Comparison of ENCODE assay signal across 30 cellular contexts in genomic region chr5:139880416-139881144, GRCh38.
DNase-seq lines count a peak whose midpoint lies in the region; ATAC-seq, FAIRE-seq and TF ChIP-seq lines count a peak whose summit lies in the region.
"Had no signal": no experiment of that assay in that cellular context is flagged by ENCODE, and none has a peak within 500 bp of the region (broad histone marks: within the 10 kb centered on the region; RNA-seq: fewer than 3 reads in every experiment).

No MANE protein-coding gene starts in this region.

- H3K27ac ChIP-seq in K562 (ENCODE audit: extremely low read depth, low read depth, low read length) (no peak overlapping the region), mesenchymal stem cell (ENCODE audit: low read length, poor library complexity, severe bottlenecking) (no peak overlapping the region), spleen (no peak overlapping the region)
- H3K27ac ChIP-seq: 22Rv1, colonic mucosa, right lobe of liver, tibial nerve had no signal

- peak overlapping the region in 1 of 2 experiments; percentile 75 for H2BK12ac ChIP-seq in mesenchymal stem cell (ENCODE audit: low read length in 2 of 2)

- in situ Hi-C loops in K562 (cut with MboI) = no loop called here

- H3K4me2 ChIP-seq in K562 (ENCODE audit: insufficient read depth, low read length) (no peak overlapping the region), mesenchymal stem cell (ENCODE audit: low read length, poor library complexity, severe bottlenecking) (no peak overlapping the region)

- H3K36me3 ChIP-seq in K562 (ENCODE audit: control insufficient read depth, insufficient read depth, low read length) = no peaks in the 10 kb centered on the region
- peaks cover 0 to 3% of the 10 kb centered on the region in 2 experiments for H3K36me3 ChIP-seq in mesenchymal stem cell (ENCODE audit: control insufficient read depth in 1 of 2, insufficient read depth in 2 of 2, low read depth in 1 of 2, low read length in 2 of 2)
- peaks cover 0 to 4% (median 0%) of the 10 kb centered on the region in 6 donors for H3K36me3 ChIP-seq in spleen
- H3K36me3 ChIP-seq: breast epithelium, colonic mucosa, right lobe of liver had no signal

- H3K9me1 ChIP-seq in K562 (ENCODE audit: control insufficient read depth, insufficient read depth, low read length) = no peaks in the 10 kb centered on the region

- H3K23ac ChIP-seq in mesenchymal stem cell (ENCODE audit: low read length in 2 of 2) = no peak overlapping the region

- H2BK15ac ChIP-seq in mesenchymal stem cell (ENCODE audit: low read depth, poor library complexity, severe bottlenecking) = no peak overlapping the region

- 7% methylated on average over 18 of the region's 18 CpGs for WGBS in K562 (ENCODE audit: insufficient coverage, low coverage, missing lambda C conversion rate)
- WGBS in mesenchymal stem cell = 62% methylated on average over 18 of the region's 18 CpGs
- WGBS in spleen, 5 donors = 76 to 85% (median 82%) methylated on average over 7 to 18 of the region's 18 CpGs

- POLR2A ChIA-PET in K562 (lab: Yijun Ruan, JAX) = interaction anchor here (0.6 to 1.1 kb wide), 6 partner anchors 8 to 264 kb away, joined by 3 to 6 read pairs (median 3); no protein-coding TSS in a partner anchor

- H3K4me3 Mint-ChIP-seq in glutamatergic neuron (ENCODE audit: unreplicated experiment) = no peak overlapping the region
- H3K4me3 Mint-ChIP-seq: activated CD4-positive, alpha-beta T cell treated with anti-CD3 and anti-CD28 coated beads for 36 hours; CD4-positive, alpha-beta memory T cell; naive thymus-derived CD4-positive, alpha-beta T cell; stimulated activated naive CD8-positive, alpha-beta T cell treated with anti-CD3 and anti-CD28 coated beads, Interleukin-15, amount 100 ng/mL, for 72 hours had no signal

- no peak for TF ChIP-seq EP300 in K562 (IDR thresholded peaks at IDR 0.05; ENCODE audit: low read length)

- H3K9ac ChIP-seq in K562 (ENCODE audit: insufficient read depth in 1 of 2, low read depth in 2 of 2, low read length in 2 of 2) = peak overlapping the region in 1 of 2 experiments; percentile 60; a peak in 2 of 4 replicates
- H3K9ac ChIP-seq in mesenchymal stem cell (ENCODE audit: low read length) = no peak overlapping the region

- peak overlapping the region; percentile 46 to 68 for H3K18ac ChIP-seq in mesenchymal stem cell (ENCODE audit: low read depth in 1 of 2, low read length in 2 of 2)

- peak; percentile 5 for DNase-seq in NCI-H1694 treated with DMSO at 0.1 percent for 48 hours (lab: John Stamatoyannopoulos, UW)
- DNase-seq in NCI-H1694 (lab: John Stamatoyannopoulos, UW) = no peak
- peak in 2 of 4 experiments; percentile 22 to 26 for DNase-seq in K562 (ENCODE audit: extremely low read depth in 1 of 4, low spot score in 3 of 4)
- peak; percentile 64 for DNase-seq in mesenchymal stem cell
- DNase-seq in spleen = peak; percentile 53
- DNase-seq in glutamatergic neuron = no peak
- no peak for DNase-seq in HT-29 (ENCODE audit: low spot score)
- DNase-seq: activated CD4-positive, alpha-beta T cell treated with anti-CD3 and anti-CD28 coated beads for 36 hours; activated CD8-positive, alpha-beta memory T cell treated with anti-CD3 and anti-CD28 coated beads for 24 hours; activated gamma-delta T cell treated with Interleukin-2 at 50 U/mL for 16 hours; activated T-cell treated with anti-CD3 and anti-CD28 coated beads, Interleukin-2, amount 50 U/mL, for 1 hour; AML-193; CD4-positive, alpha-beta memory T cell; colonic mucosa; DMS 273 treated with DMSO at 0.1 percent for 48 hours; MM.1S; naive thymus-derived CD4-positive, alpha-beta T cell; NCI-H146; NCI-H2171 treated with DMSO at 0.1 percent for 48 hours; NCI-H526; stimulated activated CD4-positive, alpha-beta T cell treated with anti-CD3 and anti-CD28 coated beads, Interleukin-15, amount 100 ng/mL, for 24 hours; stimulated activated naive CD8-positive, alpha-beta T cell treated with anti-CD3 and anti-CD28 coated beads, Interleukin-15, amount 100 ng/mL, for 72 hours had no signal

- intact Hi-C loops in K562 (cut with micrococcal nuclease) (no loop called here), spleen (cut with DNase I; ENCODE audit: low total_unique reads) (no loop called here)

- H4K20me1 ChIP-seq in K562 (replicated peaks; ENCODE audit: control insufficient read depth, insufficient read depth, low read length) = no peaks in the 10 kb centered on the region

- H2AFZ ChIP-seq in K562 (ENCODE audit: low read depth, low read length) (peak overlapping the region; percentile 61), mesenchymal stem cell (ENCODE audit: low read depth, low read length) (no peak overlapping the region)

- H3K27me3 Mint-ChIP-seq in glutamatergic neuron (ENCODE audit: unreplicated experiment) = peaks cover 15% of the 10 kb centered on the region
- H3K27me3 Mint-ChIP-seq: activated CD4-positive, alpha-beta T cell treated with anti-CD3 and anti-CD28 coated beads for 36 hours; stimulated activated naive CD8-positive, alpha-beta T cell treated with anti-CD3 and anti-CD28 coated beads, Interleukin-15, amount 100 ng/mL, for 72 hours had no signal

- H3K4me1 Mint-ChIP-seq in glutamatergic neuron (ENCODE audit: low read depth, unreplicated experiment) = peaks cover 4% of the 10 kb centered on the region
- H3K4me1 Mint-ChIP-seq: CD4-positive, alpha-beta memory T cell had no signal

- H3K14ac ChIP-seq in mesenchymal stem cell (ENCODE audit: low read length in 2 of 2) = peak overlapping the region in 1 of 2 experiments; percentile 82

- H3K9me3 Mint-ChIP-seq in glutamatergic neuron (ENCODE audit: unreplicated experiment) = peaks cover 8% of the 10 kb centered on the region
- H3K9me3 Mint-ChIP-seq: stimulated activated naive CD8-positive, alpha-beta T cell treated with anti-CD3 and anti-CD28 coated beads, Interleukin-15, amount 100 ng/mL, for 72 hours had no signal

- no peak for TF ChIP-seq POLR2A in K562 (conservative IDR thresholded peaks at IDR 0.05)
- TF ChIP-seq POLR2A in spleen (IDR thresholded peaks at IDR 0.05) = no peak

- H3K36me3 Mint-ChIP-seq in glutamatergic neuron (ENCODE audit: unreplicated experiment) = peaks cover 7% of the 10 kb centered on the region
- H3K36me3 Mint-ChIP-seq: CD4-positive, alpha-beta memory T cell had no signal

- H3K79me1 ChIP-seq in mesenchymal stem cell (replicated peaks; ENCODE audit: low read length, poor library complexity, severe bottlenecking) = no peaks in the 10 kb centered on the region

- H2BK5ac ChIP-seq in mesenchymal stem cell (ENCODE audit: low read depth, low read length, poor library complexity, severe bottlenecking) = no peak overlapping the region

- H3K79me2 ChIP-seq in K562 (ENCODE audit: control insufficient read depth, insufficient read depth, low read length) = no peaks in the 10 kb centered on the region

- H3K4me3 ChIP-seq in K562 (no peak overlapping the region), mesenchymal stem cell (ENCODE audit: insufficient read depth in 1 of 2, low read depth in 1 of 2, low read length in 2 of 2) (no peak overlapping the region), spleen (peak overlapping the region in 1 of 8 donors; percentile 18)
- H3K4me3 ChIP-seq: breast epithelium, colonic mucosa, right lobe of liver, tibial nerve had no signal

- H3K27me3 ChIP-seq in K562 (ENCODE audit: control insufficient read depth in 2 of 2, insufficient read depth in 2 of 2, low read length in 2 of 2) (peaks cover 0 to 31% of the 10 kb centered on the region in 2 experiments; a peak in 2 of 5 replicates), mesenchymal stem cell (ENCODE audit: control insufficient read depth in 1 of 2, insufficient read depth in 1 of 2, low read length in 2 of 2) (peaks cover 4 to 79% of the 10 kb centered on the region in 2 experiments), spleen (replicated peaks in 1 of 7) (no peaks in the 10 kb centered on the region)
- H3K27me3 ChIP-seq: breast epithelium, colonic mucosa, right lobe of liver, tibial nerve had no signal

- peak overlapping the region; percentile 8 for H2BK120ac ChIP-seq in mesenchymal stem cell (ENCODE audit: low read depth, low read length)

- CTCF ChIA-PET in K562 (lab: Yijun Ruan, JAX; ENCODE audit: low intra/inter-chr PET ratio) = no interaction called here

- TF ChIP-seq RAD21 in K562 (CRISPR knock-in tag; conservative IDR thresholded peaks at IDR 0.05 in 1 of 2, IDR thresholded peaks at IDR 0.05 in 1 of 2) = no peak

- peak overlapping the region; percentile 66 for H4K8ac ChIP-seq in mesenchymal stem cell (ENCODE audit: low read length)

- ATAC-seq in K562 = peak; percentile 68
- ATAC-seq in GM18498 (IDR thresholded peaks at IDR 0.05; ENCODE audit: unreplicated experiment) = no peak
- ATAC-seq: activated CD4-positive, alpha-beta T cell treated with anti-CD3 and anti-CD28 coated beads for 36 hours; esophagus mucosa; naive thymus-derived CD4-positive, alpha-beta T cell; right lobe of liver; stimulated activated naive CD8-positive, alpha-beta T cell treated with anti-CD3 and anti-CD28 coated beads, Interleukin-15, amount 100 ng/mL, for 72 hours had no signal

- BruUV-seq in K562 (replicated peaks; lab: Mats Ljungman, UMichigan) = no TSS peak

- H3K4ac ChIP-seq in mesenchymal stem cell (ENCODE audit: low read depth in 1 of 2, low read length in 2 of 2) = peak overlapping the region in 1 of 2 experiments; percentile 2

- no peak for FAIRE-seq in K562 (lab: Jason Lieb, UNC)
- FAIRE-seq: GM19239, islet of Langerhans had no signal

- TF ChIP-seq CTCF in K562 (IDR thresholded peaks at IDR 0.05 in 2 of 3, conservative IDR thresholded peaks at IDR 0.05 in 1 of 3; ENCODE audit: insufficient read depth in 2 of 3, low read depth in 1 of 3, low read length in 3 of 3) (no peak), spleen (IDR thresholded peaks at IDR 0.05 in 8 of 11, conservative IDR thresholded peaks at IDR 0.05 in 3 of 11) (no peak), glutamatergic neuron (IDR thresholded peaks at IDR 0.05; ENCODE audit: partially characterized antibody, unreplicated experiment) (no peak)

- H3K4me1 ChIP-seq in K562 (replicated peaks in 1 of 2; ENCODE audit: control insufficient read depth in 2 of 2, insufficient read depth in 2 of 2, low read length in 2 of 2) (peaks cover 10 to 23% of the 10 kb centered on the region in 2 experiments), mesenchymal stem cell (ENCODE audit: control insufficient read depth, insufficient read depth, low read depth, low read length) (no peaks in the 10 kb centered on the region), spleen (peaks cover 0 to 5% (median 0%) of the 10 kb centered on the region in 6 donors)
- H3K4me1 ChIP-seq: breast epithelium, colonic mucosa, right lobe of liver, tibial nerve had no signal

- H2AK5ac ChIP-seq in mesenchymal stem cell (ENCODE audit: low read length, severe bottlenecking) = no peak overlapping the region

- no peak overlapping the region for H3K27ac Mint-ChIP-seq in glutamatergic neuron (ENCODE audit: unreplicated experiment)
- H3K27ac Mint-ChIP-seq: activated CD4-positive, alpha-beta T cell treated with anti-CD3 and anti-CD28 coated beads for 36 hours; naive thymus-derived CD4-positive, alpha-beta T cell; stimulated activated naive CD8-positive, alpha-beta T cell treated with anti-CD3 and anti-CD28 coated beads, Interleukin-15, amount 100 ng/mL, for 72 hours had no signal

- peak overlapping the region; percentile 72 for H4K91ac ChIP-seq in mesenchymal stem cell (ENCODE audit: low read length)

- H3K9me3 ChIP-seq in K562 (replicated peaks; ENCODE audit: control insufficient read depth, insufficient read depth, low read depth, low read length) = no peaks in the 10 kb centered on the region
- H3K9me3 ChIP-seq in mesenchymal stem cell (ENCODE audit: control insufficient read depth, low read length) = peaks cover 3% of the 10 kb centered on the region
- H3K9me3 ChIP-seq in spleen = peaks cover 0 to 6% (median 0%) of the 10 kb centered on the region in 8 donors
- H3K9me3 ChIP-seq: breast epithelium, colonic mucosa, right lobe of liver had no signal

Comparison
In these comparisons a context has a peak if more than half of its experiments do, and no peak if none do; other contexts are left out.
1. DNase-seq: peak in NCI-H1694 treated with DMSO at 0.1 percent for 48 hours (single experiment), mesenchymal stem cell (single experiment) and spleen (single experiment); none in NCI-H1694 (single experiment), glutamatergic neuron (single experiment) and HT-29 (single experiment).